ENCODE assay signal across 10 cellular contexts in the genomic region with DNA sequence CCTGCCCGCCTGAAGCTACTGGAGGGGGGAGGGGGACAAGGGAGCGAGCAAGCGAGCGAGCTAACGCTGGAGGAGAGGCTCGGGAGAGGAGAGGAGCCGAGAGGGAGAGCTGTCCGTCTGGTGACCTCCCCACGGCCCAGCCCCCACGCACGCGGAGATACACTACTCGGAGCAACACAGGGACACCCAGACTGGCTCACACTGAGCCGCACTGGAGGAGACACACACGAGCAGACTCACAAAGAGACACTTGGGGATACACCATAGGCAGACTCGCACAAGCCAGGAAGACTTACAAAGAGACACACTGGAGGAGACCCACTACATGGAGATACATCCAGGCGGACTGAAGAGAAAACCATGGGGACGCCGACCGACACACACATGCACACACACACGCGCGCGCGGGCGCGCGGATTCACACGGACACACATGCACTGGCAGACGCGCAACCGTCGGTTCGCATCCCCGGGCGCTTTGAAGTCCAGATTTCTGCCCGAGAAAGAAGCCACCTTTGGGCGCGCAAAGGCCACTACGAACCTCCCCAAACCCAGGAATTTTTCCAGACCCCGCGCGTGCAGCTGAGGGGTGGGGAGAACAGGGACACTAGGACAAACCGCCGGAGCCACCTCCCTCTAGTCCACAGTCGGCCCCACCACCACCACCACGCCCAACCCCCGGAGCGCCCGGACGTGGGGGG. TPM values are rescaled to one million over a fixed set of nuclear protein-coding genes. Genes with fewer than 3 reads are reported as not detected.
DNase-seq lines count a peak whose midpoint lies in the region; ATAC-seq and TF ChIP-seq lines count a peak whose summit lies in the region.
"Had no signal": no experiment of that assay in that cellular context is flagged by ENCODE, and none has a peak within 500 bp of the region (broad histone marks: within the 10 kb centered on the region; RNA-seq: fewer than 3 reads in every experiment).

No MANE protein-coding gene starts in this region.

- H3K9me3 ChIP-seq in BE2C (no peaks in the 10 kb centered on the region), HUES6 (ENCODE audit: control insufficient read depth, insufficient read depth, low read depth, low read length) (no peaks in the 10 kb centered on the region)

- intact Hi-C loops in dendritic cell treated with granulocyte-macrophage colony-stimulating factor and Interleukin-4, amounts not matched to agents 40 ng/mL and 50 ng/mL, for 4 days (cut with micrococcal nuclease) = no loop called here

- H3K36me3 ChIP-seq in BE2C (no peaks in the 10 kb centered on the region), HUES6 (ENCODE audit: control insufficient read depth, insufficient read depth, low read length) (no peaks in the 10 kb centered on the region)

- no peak overlapping the region for H3K27ac Mint-ChIP-seq in dendritic cell treated with granulocyte-macrophage colony-stimulating factor and Interleukin-4, amounts not matched to agents 40 ng/mL and 50 ng/mL, for 4 days
- no peak overlapping the region for H3K27ac Mint-ChIP-seq in natural killer cell treated with Interleukin-12 subunit alpha and Interleukin-12 subunit beta and Interleukin-15 and Interleukin-18, amount 100 ng/mL, for 72 hours

- peaks cover 29% of the 10 kb centered on the region for H3K4me1 ChIP-seq in BE2C
- H3K4me1 ChIP-seq in HUES6 (ENCODE audit: control insufficient read depth, insufficient read depth, low read length) = peaks cover 59% of the 10 kb centered on the region

- H3K27me3 Mint-ChIP-seq in dendritic cell treated with granulocyte-macrophage colony-stimulating factor and Interleukin-4, amounts not matched to agents 40 ng/mL and 50 ng/mL, for 4 days = peaks cover 93% of the 10 kb centered on the region
- H3K27me3 Mint-ChIP-seq in natural killer cell treated with Interleukin-12 subunit alpha and Interleukin-12 subunit beta and Interleukin-15 and Interleukin-18, amount 100 ng/mL, for 72 hours = peaks cover 57 to 68% of the 10 kb centered on the region in 2 donors

- H3K4me3 Mint-ChIP-seq in dendritic cell treated with granulocyte-macrophage colony-stimulating factor and Interleukin-4, amounts not matched to agents 40 ng/mL and 50 ng/mL, for 4 days = peak overlapping the region; percentile 1
- H3K4me3 Mint-ChIP-seq in natural killer cell treated with Interleukin-12 subunit alpha and Interleukin-12 subunit beta and Interleukin-15 and Interleukin-18, amount 100 ng/mL, for 72 hours = peak overlapping the region; percentile 19

- H3K27ac ChIP-seq in HUES6 (ENCODE audit: low read depth, low read length) = no peak overlapping the region

- no peaks in the 10 kb centered on the region for H3K9me3 Mint-ChIP-seq in dendritic cell treated with granulocyte-macrophage colony-stimulating factor and Interleukin-4, amounts not matched to agents 40 ng/mL and 50 ng/mL, for 4 days
- H3K9me3 Mint-ChIP-seq in natural killer cell treated with Interleukin-12 subunit alpha and Interleukin-12 subunit beta and Interleukin-15 and Interleukin-18, amount 100 ng/mL, for 72 hours = no peaks in the 10 kb centered on the region

- peak overlapping the region; percentile 94 for H3K4me3 ChIP-seq in BE2C (ENCODE audit: low read depth, low read length)
- H3K4me3 ChIP-seq in HUES6 (ENCODE audit: low read depth, low read length) = peak overlapping the region; percentile 78
- H3K4me3 ChIP-seq: lung had no signal

- ATAC-seq in natural killer cell treated with Interleukin-12 subunit alpha and Interleukin-12 subunit beta and Interleukin-15 and Interleukin-18, amount 100 ng/mL, for 72 hours = no peak
- ATAC-seq in GM18861 (IDR thresholded peaks at IDR 0.05; ENCODE audit: unreplicated experiment) (no peak), GM21381 (IDR thresholded peaks at IDR 0.05; ENCODE audit: unreplicated experiment) (no peak)

- no peaks in the 10 kb centered on the region for H3K27me3 ChIP-seq in BE2C
- peaks cover 98% of the 10 kb centered on the region for H3K27me3 ChIP-seq in HUES6 (ENCODE audit: control insufficient read depth, insufficient read depth, low read length)

- H3K36me3 Mint-ChIP-seq in dendritic cell treated with granulocyte-macrophage colony-stimulating factor and Interleukin-4, amounts not matched to agents 40 ng/mL and 50 ng/mL, for 4 days (ENCODE audit: low read depth) = no peaks in the 10 kb centered on the region
- no peaks in the 10 kb centered on the region for H3K36me3 Mint-ChIP-seq in natural killer cell treated with Interleukin-12 subunit alpha and Interleukin-12 subunit beta and Interleukin-15 and Interleukin-18, amount 100 ng/mL, for 72 hours

- no peak for TF ChIP-seq CTCF in BE2C (IDR thresholded peaks at IDR 0.05; ENCODE audit: low read depth, low read length)

- DNase-seq in BE2C (peak; percentile 39), NCI-H1930 (lab: John Stamatoyannopoulos, UW) (no peak), T-helper 9 cell (no peak)
- DNase-seq in natural killer cell treated with Interleukin-12 subunit alpha and Interleukin-12 subunit beta and Interleukin-15 and Interleukin-18, amount 100 ng/mL, for 72 hours (ENCODE audit: low spot score) = no peak
- DNase-seq: amniotic stem cell had no signal

- H3K9ac ChIP-seq in HUES6 (ENCODE audit: low read length) = peak overlapping the region; percentile 36

- H3K4me1 Mint-ChIP-seq in dendritic cell treated with granulocyte-macrophage colony-stimulating factor and Interleukin-4, amounts not matched to agents 40 ng/mL and 50 ng/mL, for 4 days (ENCODE audit: low read depth) = peaks cover 48% of the 10 kb centered on the region
- peaks cover 18 to 32% of the 10 kb centered on the region in 2 donors for H3K4me1 Mint-ChIP-seq in natural killer cell treated with Interleukin-12 subunit alpha and Interleukin-12 subunit beta and Interleukin-15 and Interleukin-18, amount 100 ng/mL, for 72 hours (ENCODE audit: low read depth in 2 of 2)

RNA-seq across cellular contexts. Expression of a gene that starts 0.7 kb away (rescaled TPM):
- polyA plus RNA-seq in BE2C (2012; ENCODE audit: insufficient read depth, insufficient read length, low read depth) = 110 TPM
- total RNA-seq in natural killer cell treated with Interleukin-12 subunit alpha and Interleukin-12 subunit beta and Interleukin-15 and Interleukin-18, amount 100 ng/mL, for 72 hours = not detected

RNA-seq across cellular contexts. Expression of a gene that starts 23.1 kb away (rescaled TPM):
- 78.3 TPM for polyA plus RNA-seq in BE2C (2012; ENCODE audit: insufficient read depth, insufficient read length, low read depth)
- total RNA-seq in natural killer cell treated with Interleukin-12 subunit alpha and Interleukin-12 subunit beta and Interleukin-15 and Interleukin-18, amount 100 ng/mL, for 72 hours = 10 to 100 TPM; 22.7 to 23.1 TPM

RNA-seq across cellular contexts. Expression of a gene that starts 31.5 kb away (rescaled TPM):
- 154 TPM for polyA plus RNA-seq in BE2C (2012; ENCODE audit: insufficient read depth, insufficient read length, low read depth)
- total RNA-seq in natural killer cell treated with Interleukin-12 subunit alpha and Interleukin-12 subunit beta and Interleukin-15 and Interleukin-18, amount 100 ng/mL, for 72 hours = 100 to 1,000 TPM in 1 of 2 donors, 10 to 100 TPM in 1; 79.8 to 141 TPM

RNA-seq across cellular contexts. Expression of a gene that starts 40.0 kb away (rescaled TPM):
- not detected for polyA plus RNA-seq in BE2C (2012; ENCODE audit: insufficient read depth, insufficient read length, low read depth)
- total RNA-seq in natural killer cell treated with Interleukin-12 subunit alpha and Interleukin-12 subunit beta and Interleukin-15 and Interleukin-18, amount 100 ng/mL, for 72 hours = under 1 TPM in 1 of 2 donors, not detected in 1; 0.31 TPM
- total RNA-seq: lung had no signal
- polyA plus RNA-seq: lung had no signal

RNA-seq across cellular contexts. Expression of a gene that starts 48.8 kb away (rescaled TPM):
- polyA plus RNA-seq in BE2C (2012; ENCODE audit: insufficient read depth, insufficient read length, low read depth) = 226 TPM
- total RNA-seq in natural killer cell treated with Interleukin-12 subunit alpha and Interleukin-12 subunit beta and Interleukin-15 and Interleukin-18, amount 100 ng/mL, for 72 hours = 100 to 1,000 TPM in 1 of 2 donors, 10 to 100 TPM in 1; 45.6 to 109 TPM
